Comparison of ENCODE assay signal across 24 cellular contexts in genomic region chr18:73626859-73627258, GRCh38.
"Had no signal": no experiment of that assay in that cellular context is flagged by ENCODE, and none has a peak within 500 bp of the region (broad histone marks: within the 10 kb centered on the region; RNA-seq: fewer than 3 reads in every experiment).

No MANE protein-coding gene starts in this region.

- H3K4me1 ChIP-seq: adrenal gland, foreskin keratinocyte, heart left ventricle, left lung, lower lobe of right lung, right atrium auricular region, tibial nerve had no signal

- DNase-seq: activated CD4-positive, alpha-beta T cell treated with anti-CD3 and anti-CD28 coated beads for 4 hours; activated CD4-positive, alpha-beta T cell treated with anti-CD3 and anti-CD28 coated beads, Interleukin-2, amount 50 U/mL, for 4 hours; activated naive CD4-positive, alpha-beta T cell treated with Interleukin-2 at 50 U/mL for 16 hours; activated naive CD8-positive, alpha-beta T cell treated with anti-CD3 and anti-CD28 coated beads for 36 hours; activated T-cell treated with anti-CD3 and anti-CD28 coated beads for 4 hours; activated T-cell treated with anti-CD3 and anti-CD28 coated beads, Interleukin-2, amount 50 U/mL, for 72 hours; adrenal gland; brain microvascular endothelial cell; central memory CD4-positive, alpha-beta T cell; endodermal cell; heart left ventricle; hypothalamus; immature natural killer cell; left lung; lower lobe of right lung; mesendoderm; natural killer cell; stimulated activated CD4-positive, alpha-beta T cell treated with anti-CD3 and anti-CD28 coated beads, Interleukin-15, amount 100 ng/mL, for 24 hours; stimulated activated naive CD4-positive, alpha-beta T cell had no signal

- ATAC-seq: activated T-cell treated with anti-CD3 and anti-CD28 coated beads, Interleukin-2, amount 50 U/mL, for 72 hours; esophagus mucosa; foreskin keratinocyte; heart left ventricle; left lung; lower lobe of right lung; natural killer cell had no signal

- H3K27ac ChIP-seq: adrenal gland, brain microvascular endothelial cell, foreskin keratinocyte, heart left ventricle, left lung, lower lobe of right lung, right atrium auricular region, tibial nerve had no signal

- H3K36me3 ChIP-seq: adrenal gland, brain microvascular endothelial cell, heart left ventricle, left lung, lower lobe of right lung, right atrium auricular region, tibial nerve had no signal

- H3K9me3 ChIP-seq: adrenal gland, heart left ventricle, left lung, lower lobe of right lung, right atrium auricular region, tibial nerve had no signal

- H3K4me3 ChIP-seq: adrenal gland, heart left ventricle, left lung, lower lobe of right lung, right atrium auricular region, tibial nerve had no signal

- FAIRE-seq: astrocyte had no signal

- H3K27me3 ChIP-seq: adrenal gland, brain microvascular endothelial cell, foreskin keratinocyte, heart left ventricle, left lung, right atrium auricular region, tibial nerve had no signal
